In genomic region chr2:136534817-136535216, GRCh38 we compare ENCODE assay signal across 1 cellular context.
TF ChIP-seq lines count a peak whose summit lies in the region.

No MANE protein-coding gene starts in this region.

TF ChIP-seq in SK-N-SH, 30 proteins besides CTCF, POLR2A, EP300 and RAD21 (continued from another document):
- no peak for TF ChIP-seq REST (IDR thresholded peaks at IDR 0.05; ENCODE audit: low read depth, low read length)
- TF ChIP-seq GABPA (IDR thresholded peaks at IDR 0.05; ENCODE audit: low read depth): no peak
- no peak for TF ChIP-seq SIN3A (IDR thresholded peaks at IDR 0.05; ENCODE audit: borderline replicate concordance, low read depth, low read length)
- no peak for TF ChIP-seq MAX (IDR thresholded peaks at IDR 0.05; ENCODE audit: low read depth)
- no peak for TF ChIP-seq SMC3 (IDR thresholded peaks at IDR 0.05; ENCODE audit: low read depth, low read length)
- TF ChIP-seq NFIC (IDR thresholded peaks at IDR 0.05; ENCODE audit: borderline replicate concordance): no peak
- TF ChIP-seq USF2 (IDR thresholded peaks at IDR 0.05; ENCODE audit: borderline replicate concordance, low read depth, low read length): no peak
- no peak for TF ChIP-seq TAF1 (IDR thresholded peaks at IDR 0.05; ENCODE audit: borderline replicate concordance, low read depth, low read length)
- TF ChIP-seq IRF3 (IDR thresholded peaks at IDR 0.05; ENCODE audit: low read depth, low read length): no peak
- TF ChIP-seq JUND (IDR thresholded peaks at IDR 0.05): no peak
- TF ChIP-seq RXRA (IDR thresholded peaks at IDR 0.05; ENCODE audit: borderline replicate concordance, low read depth): no peak
- TF ChIP-seq ELF1 (IDR thresholded peaks at IDR 0.05): no peak
- no peak for TF ChIP-seq YY1 (IDR thresholded peaks at IDR 0.05; ENCODE audit: low read depth)
- no peak for TF ChIP-seq FOXJ3 (CRISPR knock-in tag; IDR thresholded peaks at IDR 0.05)
- no peak for TF ChIP-seq CHD2 (IDR thresholded peaks at IDR 0.05; ENCODE audit: low read length, partially characterized antibody)
- TF ChIP-seq RFX5 (IDR thresholded peaks at IDR 0.05; ENCODE audit: low read length): no peak
- TF ChIP-seq TCF12 (IDR thresholded peaks at IDR 0.05): no peak
- no peak for TF ChIP-seq RCOR1 (IDR thresholded peaks at IDR 0.05; ENCODE audit: low read length)
- no peak for TF ChIP-seq FOSL2 (IDR thresholded peaks at IDR 0.05; ENCODE audit: borderline replicate concordance, low read depth)
